ENCODE assay signal across 39 cellular contexts in the genomic region with DNA sequence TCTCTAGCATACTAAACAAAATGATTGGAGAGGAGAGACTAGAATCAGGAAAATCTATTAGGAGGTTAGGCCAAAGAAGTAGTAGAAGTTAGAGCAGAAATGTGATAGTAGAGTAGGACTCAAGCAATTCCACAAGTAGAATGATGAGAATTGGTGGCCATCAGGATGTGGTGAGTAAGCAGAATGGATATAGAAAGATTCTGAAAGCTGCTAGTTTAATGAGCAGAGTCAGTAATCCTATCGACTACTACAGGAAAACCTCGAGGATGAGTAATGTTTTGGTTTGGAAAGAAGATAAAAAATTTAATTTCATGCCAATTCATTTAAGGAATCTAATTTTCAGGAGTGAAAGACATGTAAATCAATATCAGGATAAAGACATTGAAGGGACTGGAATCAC.
"Had no signal": no experiment of that assay in that cellular context is flagged by ENCODE, and none has a peak within 500 bp of the region (broad histone marks: within the 10 kb centered on the region; RNA-seq: fewer than 3 reads in every experiment).

No MANE protein-coding gene starts in this region.

- H3K36me3 Mint-ChIP-seq: activated naive CD4-positive, alpha-beta T cell treated with anti-CD3 and anti-CD28 coated beads, Interleukin-2, amount 10 ng/mL, durations not matched to agents 7 days and 5 days; activated naive CD4-positive, alpha-beta T cell treated with anti-CD3 and anti-CD28 coated beads, Interleukin-2, amount 50 U/mL, for 24 hours; activated naive CD4-positive, alpha-beta T cell treated with anti-CD3 and anti-CD28 coated beads, Interleukin-2, amount 50 U/mL, for 72 hours; activated naive CD8-positive, alpha-beta T cell; activated naive CD8-positive, alpha-beta T cell treated with anti-CD3 and anti-CD28 coated beads for 36 hours; activated naive CD8-positive, alpha-beta T cell treated with anti-CD3 and anti-CD28 coated beads, Interleukin-2, amount 10 ng/mL, durations not matched to agents 7 days and 5 days; brain had no signal

- H3K27me3 Mint-ChIP-seq: activated naive CD4-positive, alpha-beta T cell treated with anti-CD3 and anti-CD28 coated beads, Interleukin-2, amount 10 ng/mL, durations not matched to agents 7 days and 5 days; activated naive CD4-positive, alpha-beta T cell treated with anti-CD3 and anti-CD28 coated beads, Interleukin-2, amount 50 U/mL, for 24 hours; activated naive CD8-positive, alpha-beta T cell; activated naive CD8-positive, alpha-beta T cell treated with anti-CD3 and anti-CD28 coated beads for 36 hours; activated naive CD8-positive, alpha-beta T cell treated with anti-CD3 and anti-CD28 coated beads, Interleukin-2, amount 10 ng/mL, durations not matched to agents 7 days and 5 days; activated naive CD8-positive, alpha-beta T cell treated with anti-CD3 and anti-CD28 coated beads, Interleukin-2, amount 50 U/mL, for 24 hours; activated T-cell treated with anti-CD3 and anti-CD28 coated beads, Interleukin-2, amount 50 U/mL, for 24 hours; activated T-helper 17 cell treated with anti-CD3 and anti-CD28 coated beads, Interleukin-2, amount 50 U/mL, for 72 hours; brain; central memory CD8-positive, alpha-beta T cell had no signal

- FAIRE-seq: bronchial epithelial cell had no signal

- H3K4me1 Mint-ChIP-seq: activated naive CD4-positive, alpha-beta T cell treated with anti-CD3 and anti-CD28 coated beads, Interleukin-2, amount 10 ng/mL, durations not matched to agents 7 days and 5 days; activated naive CD4-positive, alpha-beta T cell treated with anti-CD3 and anti-CD28 coated beads, Interleukin-2, amount 50 U/mL, for 24 hours; activated naive CD8-positive, alpha-beta T cell treated with anti-CD3 and anti-CD28 coated beads for 36 hours; activated naive CD8-positive, alpha-beta T cell treated with anti-CD3 and anti-CD28 coated beads, Interleukin-2, amount 10 ng/mL, durations not matched to agents 7 days and 5 days; activated naive CD8-positive, alpha-beta T cell treated with anti-CD3 and anti-CD28 coated beads, Interleukin-2, amount 50 U/mL, for 24 hours; activated T-helper 17 cell treated with anti-CD3 and anti-CD28 coated beads, Interleukin-2, amount 50 U/mL, for 72 hours; central memory CD8-positive, alpha-beta T cell had no signal

- H3K9me3 ChIP-seq: adrenal gland, ascending aorta, body of pancreas, breast epithelium had no signal

- H3K4me3 Mint-ChIP-seq: activated naive CD4-positive, alpha-beta T cell treated with anti-CD3 and anti-CD28 coated beads for 36 hours; activated naive CD4-positive, alpha-beta T cell treated with anti-CD3 and anti-CD28 coated beads, Interleukin-2, amount 10 ng/mL, durations not matched to agents 7 days and 5 days; activated naive CD4-positive, alpha-beta T cell treated with anti-CD3 and anti-CD28 coated beads, Interleukin-2, amount 50 U/mL, for 24 hours; activated naive CD8-positive, alpha-beta T cell; activated naive CD8-positive, alpha-beta T cell treated with anti-CD3 and anti-CD28 coated beads for 36 hours; activated naive CD8-positive, alpha-beta T cell treated with anti-CD3 and anti-CD28 coated beads, Interleukin-2, amount 10 ng/mL, durations not matched to agents 7 days and 5 days; activated naive CD8-positive, alpha-beta T cell treated with anti-CD3 and anti-CD28 coated beads, Interleukin-2, amount 50 U/mL, for 24 hours; activated T-cell treated with anti-CD3 and anti-CD28 coated beads, Interleukin-2, amount 50 U/mL, for 24 hours; activated T-cell treated with anti-CD3 and anti-CD28 coated beads, Interleukin-2, amount 50 U/mL, for 4 hours; activated T-cell treated with anti-CD3 and anti-CD28 coated beads, Interleukin-2, amount 50 U/mL, for 72 hours; activated T-helper 1 cell treated with anti-CD3 and anti-CD28 coated beads, Interleukin-12 subunit alpha, Interleukin-12 subunit beta, Interleukin-2, Interleukin-4 antibody, amounts not matched to agents 30 ng/mL and 10 ng/mL and 1 ng/mL, durations not matched to agents 14 hours and 24 hours and 36 hours; activated T-helper 17 cell treated with anti-CD3 and anti-CD28 coated beads, Interleukin-2, amount 50 U/mL, for 72 hours; brain; central memory CD8-positive, alpha-beta T cell had no signal

- H3K9me3 Mint-ChIP-seq: activated naive CD4-positive, alpha-beta T cell treated with anti-CD3 and anti-CD28 coated beads, Interleukin-2, amount 10 ng/mL, durations not matched to agents 7 days and 5 days; activated naive CD8-positive, alpha-beta T cell treated with anti-CD3 and anti-CD28 coated beads for 36 hours; activated naive CD8-positive, alpha-beta T cell treated with anti-CD3 and anti-CD28 coated beads, Interleukin-2, amount 10 ng/mL, durations not matched to agents 7 days and 5 days; activated naive CD8-positive, alpha-beta T cell treated with anti-CD3 and anti-CD28 coated beads, Interleukin-2, amount 50 U/mL, for 24 hours; activated T-helper 1 cell treated with anti-CD3 and anti-CD28 coated beads, Interleukin-12 subunit alpha, Interleukin-12 subunit beta, Interleukin-2, Interleukin-4 antibody, amounts not matched to agents 30 ng/mL and 10 ng/mL and 1 ng/mL, durations not matched to agents 14 hours and 24 hours and 36 hours had no signal

- H3K27me3 ChIP-seq: adrenal gland, ascending aorta, body of pancreas, brain microvascular endothelial cell, breast epithelium, cardiac muscle cell had no signal

- H3K4me3 ChIP-seq: adrenal gland, ascending aorta, body of pancreas, breast epithelium, cardiac muscle cell had no signal

- ATAC-seq: activated naive CD4-positive, alpha-beta T cell treated with anti-CD3 and anti-CD28 coated beads, Interleukin-2, amount 50 U/mL, for 72 hours; activated naive CD8-positive, alpha-beta T cell treated with anti-CD3 and anti-CD28 coated beads, Interleukin-2, amount 50 U/mL, for 24 hours; activated T-cell treated with anti-CD3 and anti-CD28 coated beads, Interleukin-2, amount 50 U/mL, for 4 hours; activated T-cell treated with anti-CD3 and anti-CD28 coated beads, Interleukin-2, amount 50 U/mL, for 72 hours; activated T-helper 17 cell treated with anti-CD3 and anti-CD28 coated beads, Interleukin-2, amount 50 U/mL, for 72 hours; body of pancreas had no signal

- H3K27ac Mint-ChIP-seq: activated naive CD4-positive, alpha-beta T cell treated with anti-CD3 and anti-CD28 coated beads for 36 hours; activated naive CD4-positive, alpha-beta T cell treated with anti-CD3 and anti-CD28 coated beads, Interleukin-2, amount 10 ng/mL, durations not matched to agents 7 days and 5 days; activated naive CD4-positive, alpha-beta T cell treated with anti-CD3 and anti-CD28 coated beads, Interleukin-2, amount 50 U/mL, for 24 hours; activated naive CD4-positive, alpha-beta T cell treated with anti-CD3 and anti-CD28 coated beads, Interleukin-2, amount 50 U/mL, for 72 hours; activated naive CD8-positive, alpha-beta T cell; activated naive CD8-positive, alpha-beta T cell treated with anti-CD3 and anti-CD28 coated beads for 36 hours; activated naive CD8-positive, alpha-beta T cell treated with anti-CD3 and anti-CD28 coated beads, Interleukin-2, amount 10 ng/mL, durations not matched to agents 7 days and 5 days; activated naive CD8-positive, alpha-beta T cell treated with anti-CD3 and anti-CD28 coated beads, Interleukin-2, amount 50 U/mL, for 24 hours; activated T-cell treated with anti-CD3 and anti-CD28 coated beads, Interleukin-2, amount 50 U/mL, for 24 hours; activated T-cell treated with anti-CD3 and anti-CD28 coated beads, Interleukin-2, amount 50 U/mL, for 72 hours; activated T-helper 1 cell treated with anti-CD3 and anti-CD28 coated beads, Interleukin-12 subunit alpha, Interleukin-12 subunit beta, Interleukin-2, Interleukin-4 antibody, amounts not matched to agents 30 ng/mL and 10 ng/mL and 1 ng/mL, durations not matched to agents 14 hours and 24 hours and 36 hours; activated T-helper 17 cell treated with anti-CD3 and anti-CD28 coated beads, Interleukin-2, amount 50 U/mL, for 72 hours; activated T-helper 2 cell treated with anti-CD3 and anti-CD28 coated beads, Interferon-gamma antibody, Interleukin-2, Interleukin-4, amounts not matched to agents 10 μg/mL and 5 μg/mL and 100 μg/mL, durations not matched to agents 14 hours and 24 hours and 36 hours; brain had no signal

- H3K4me1 ChIP-seq: adrenal gland, ascending aorta, body of pancreas, breast epithelium had no signal

- H3K36me3 ChIP-seq: adrenal gland, ascending aorta, brain microvascular endothelial cell, breast epithelium, cardiac muscle cell had no signal

- H3K27ac ChIP-seq: adrenal gland, ascending aorta, body of pancreas, brain microvascular endothelial cell, breast epithelium, cardiac muscle cell had no signal

- DNase-seq: activated effector memory CD4-positive, alpha-beta T cell treated with anti-CD3 and anti-CD28 coated beads, Interleukin-2, amount 50 U/mL, for 16 hours; activated effector memory CD4-positive, alpha-beta T cell treated with Interleukin-2 at 50 U/mL for 16 hours; activated gamma-delta T cell; activated gamma-delta T cell treated with Interleukin-2 at 50 U/mL for 16 hours; activated naive CD4-positive, alpha-beta T cell; activated naive CD4-positive, alpha-beta T cell treated with anti-CD3 and anti-CD28 coated beads for 36 hours; activated naive CD4-positive, alpha-beta T cell treated with anti-CD3 and anti-CD28 coated beads, Interleukin-2, amount 10 ng/mL, durations not matched to agents 7 days and 5 days; activated naive CD4-positive, alpha-beta T cell treated with anti-CD3 and anti-CD28 coated beads, Interleukin-2, amount 50 U/mL, for 16 hours; activated naive CD4-positive, alpha-beta T cell treated with Interleukin-2 at 50 U/mL for 16 hours; activated naive CD8-positive, alpha-beta T cell treated with anti-CD3 and anti-CD28 coated beads for 36 hours; activated naive CD8-positive, alpha-beta T cell treated with anti-CD3 and anti-CD28 coated beads, Interleukin-2, amount 10 ng/mL, durations not matched to agents 7 days and 5 days; activated naive CD8-positive, alpha-beta T cell treated with anti-CD3 and anti-CD28 coated beads, Interleukin-2, amount 50 U/mL, for 24 hours; activated T-cell treated with anti-CD3 and anti-CD28 coated beads, Interleukin-2, amount 50 U/mL, for 1 hour; activated T-cell treated with anti-CD3 and anti-CD28 coated beads, Interleukin-2, amount 50 U/mL, for 24 hours; activated T-cell treated with anti-CD3 and anti-CD28 coated beads, Interleukin-2, amount 50 U/mL, for 4 hours; activated T-cell treated with anti-CD3 and anti-CD28 coated beads, Interleukin-2, amount 50 U/mL, for 48 hours; activated T-cell treated with anti-CD3 and anti-CD28 coated beads, Interleukin-2, amount 50 U/mL, for 72 hours; adrenal gland; amniotic stem cell; amygdala; anterior cingulate cortex; aorta; body of pancreas; brain microvascular endothelial cell; caudate nucleus; central memory CD4-positive, alpha-beta T cell; cerebellar nuclear complex had no signal
